Comparison of ENCODE assay signal across 8 cellular contexts in the genomic region with DNA sequence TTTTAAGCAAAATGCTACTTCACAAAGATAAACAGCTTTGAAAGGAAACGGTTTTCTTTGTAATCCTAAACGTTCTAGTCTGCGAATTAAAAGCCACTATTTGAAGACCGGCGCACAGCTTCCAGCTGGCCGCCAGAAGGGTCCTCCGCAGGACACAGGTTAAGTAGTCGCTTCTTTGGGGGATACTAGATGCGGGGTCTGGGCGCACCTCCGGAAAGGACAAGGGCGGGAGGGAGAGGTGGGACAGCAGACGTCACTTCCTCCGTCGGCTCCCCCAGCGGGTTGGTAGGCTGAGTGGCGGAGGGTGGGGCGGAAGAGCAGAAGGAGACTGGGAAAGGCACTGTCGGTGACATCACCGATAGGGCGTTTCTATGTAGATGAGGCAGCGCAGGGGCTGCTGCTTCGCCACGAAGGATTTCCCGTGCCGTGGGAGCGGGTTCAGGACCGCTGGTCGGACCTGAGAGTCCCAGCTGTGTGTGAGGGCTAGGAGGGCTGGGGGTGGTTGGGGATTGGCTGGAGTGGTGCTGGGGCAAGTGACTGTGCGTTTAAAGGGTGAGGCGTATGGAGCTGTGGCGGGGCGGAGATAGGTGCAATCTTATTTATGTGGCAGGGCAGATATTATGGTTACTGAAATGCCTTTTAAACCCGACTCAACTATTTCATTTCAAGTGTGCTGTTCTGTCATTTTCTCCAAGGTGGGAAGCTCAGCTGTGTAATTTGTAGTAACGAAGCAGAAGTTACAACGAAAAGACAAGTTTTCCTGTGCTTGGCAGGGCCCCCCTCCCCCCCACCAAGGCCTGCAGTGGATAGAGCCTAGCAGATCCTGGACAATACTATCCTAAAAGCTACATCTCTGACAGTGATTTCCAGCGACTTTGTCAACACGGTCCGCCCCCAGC.
DNase-seq lines count a peak whose midpoint lies in the region; ATAC-seq and TF ChIP-seq lines count a peak whose summit lies in the region.
"Not testable (repeated sequence)": the region's sequence is repeated elsewhere in the genome, so short reads cannot be mapped to it uniquely, and the experiment has no call there.

No MANE protein-coding gene starts in this region.

- not testable (repeated sequence) for H3K27me3 Mint-ChIP-seq in type B pancreatic cell

- H3K4me3 ChIP-seq in GM12875 (ENCODE audit: low read depth, low read length) (peak overlapping the region; percentile 39), SJSA1 (peak overlapping the region; percentile 35), neuronal stem cell (ENCODE audit: low read length in 2 of 2) (peak overlapping the region in 1 of 2 donors; percentile 46)

- not testable (repeated sequence) for H4K8ac ChIP-seq in neuronal stem cell (ENCODE audit: low read depth, low read length)

- H3K9me3 ChIP-seq in SJSA1 (replicated peaks); neuronal stem cell (replicated peaks in 1 of 2; ENCODE audit: control insufficient read depth in 2 of 2, insufficient read depth in 1 of 2, low read depth in 1 of 2, low read length in 2 of 2): not testable (repeated sequence)

- not testable (repeated sequence) for H3K4me1 ChIP-seq in SJSA1 (replicated peaks); neuronal stem cell (ENCODE audit: control insufficient read depth in 2 of 2, insufficient read depth in 1 of 2, low read depth in 1 of 2, low read length in 2 of 2)

- not testable (repeated sequence) for H3K4ac ChIP-seq in neuronal stem cell (ENCODE audit: low read length)

- ATAC-seq in HG02642 (IDR thresholded peaks at IDR 0.05; ENCODE audit: poor library complexity, unreplicated experiment), result peak; percentile 99
- ATAC-seq in activated naive CD4-positive, alpha-beta T cell treated with anti-CD3 and anti-CD28 coated beads, Interleukin-2, amount 50 U/mL, for 72 hours, result peak; percentile 84 to 94

- H3K4me2 ChIP-seq in neuronal stem cell (ENCODE audit: insufficient read depth, low read length, poor library complexity, severe bottlenecking), result peak overlapping the region; percentile 40

- H4K91ac ChIP-seq in neuronal stem cell (ENCODE audit: low read depth, low read length, poor library complexity), result not testable (repeated sequence)

- TF ChIP-seq CTCF in GM12875 (IDR thresholded peaks at IDR 0.05; ENCODE audit: borderline replicate concordance, insufficient read depth, low read depth, low read length); type B pancreatic cell (conservative IDR thresholded peaks at IDR 0.05): not testable (repeated sequence)

- peak overlapping the region; percentile 98 to 100 for H3K27ac Mint-ChIP-seq in activated naive CD4-positive, alpha-beta T cell treated with anti-CD3 and anti-CD28 coated beads, Interleukin-2, amount 50 U/mL, for 72 hours
- peak overlapping the region; percentile 100 for H3K27ac Mint-ChIP-seq in type B pancreatic cell

- H3K79me1 ChIP-seq in neuronal stem cell (ENCODE audit: low read depth, low read length), result not testable (repeated sequence)

- peak overlapping the region; percentile 49 for H2AFZ ChIP-seq in neuronal stem cell (ENCODE audit: low read length)

- H3K18ac ChIP-seq in neuronal stem cell (ENCODE audit: low read length), result not testable (repeated sequence)

- H2AK5ac ChIP-seq in neuronal stem cell (ENCODE audit: low read depth, low read length), result not testable (repeated sequence)

- H3K36me3 ChIP-seq in SJSA1; neuronal stem cell (replicated peaks in 1 of 2; ENCODE audit: control insufficient read depth in 2 of 2, insufficient read depth in 2 of 2, low read length in 2 of 2): not testable (repeated sequence)

- not testable (repeated sequence) for H3K14ac ChIP-seq in neuronal stem cell (ENCODE audit: low read length)

- not testable (repeated sequence) for H3K27me3 ChIP-seq in SJSA1 (replicated peaks); neuronal stem cell (ENCODE audit: control insufficient read depth in 3 of 3, insufficient read depth in 3 of 3, low read depth in 1 of 3, low read length in 3 of 3)

- H3K36me3 Mint-ChIP-seq in activated naive CD4-positive, alpha-beta T cell treated with anti-CD3 and anti-CD28 coated beads, Interleukin-2, amount 50 U/mL, for 72 hours; type B pancreatic cell: not testable (repeated sequence)

- peak overlapping the region; percentile 96 for H3K23ac ChIP-seq in neuronal stem cell (ENCODE audit: low read depth, low read length, poor library complexity)

- no CpG with 5 or more reads among the region's 39 CpGs for WGBS in neuronal stem cell (ENCODE audit: extremely low coverage in 2 of 2, insufficient read length in 2 of 2, insufficient replicate concordance in 1 of 2), 2 donors

- H2BK5ac ChIP-seq in neuronal stem cell (ENCODE audit: low read length), result not testable (repeated sequence)

- not testable (repeated sequence) for H3K4me1 Mint-ChIP-seq in type B pancreatic cell (ENCODE audit: unreplicated experiment)

- peak overlapping the region; percentile 100 for H3K27ac ChIP-seq in SJSA1
- H3K27ac ChIP-seq in neuronal stem cell (replicated peaks; ENCODE audit: low read length), result peak overlapping the region; percentile 79

- not testable (repeated sequence) for H3K9me3 Mint-ChIP-seq in activated naive CD4-positive, alpha-beta T cell treated with anti-CD3 and anti-CD28 coated beads, Interleukin-2, amount 50 U/mL, for 72 hours; type B pancreatic cell

- H2BK15ac ChIP-seq in neuronal stem cell (ENCODE audit: low read length), result not testable (repeated sequence)

- H3K4me3 Mint-ChIP-seq in type B pancreatic cell, result peak overlapping the region; percentile 98

- not testable (repeated sequence) for H2BK12ac ChIP-seq in neuronal stem cell (ENCODE audit: low read length)

- H3K9ac ChIP-seq in neuronal stem cell (ENCODE audit: low read depth, low read length, poor library complexity), result not testable (repeated sequence)

- peak; percentile 99 for DNase-seq in NAMALWA (ENCODE audit: low spot score)
- DNase-seq in SJSA1 (ENCODE audit: low read depth in 1 of 2, low spot score in 2 of 2), result peak; percentile 85 to 93
- peak; percentile 55 to 79 for DNase-seq in activated naive CD4-positive, alpha-beta T cell treated with anti-CD3 and anti-CD28 coated beads, Interleukin-2, amount 50 U/mL, for 72 hours (ENCODE audit: low spot score in 2 of 2)
- peak; percentile 89 for DNase-seq in globus pallidus (ENCODE audit: low spot score)
- peak; percentile 71 for DNase-seq in neuronal stem cell (ENCODE audit: low spot score)
- not testable (repeated sequence) for DNase-seq in type B pancreatic cell (ENCODE audit: extremely low spot score, unreplicated experiment)

- H2BK120ac ChIP-seq in neuronal stem cell (ENCODE audit: low read depth, low read length), result not testable (repeated sequence)
